Comparison of ENCODE assay signal across 11 cellular contexts in genomic region chr19:47093254-47093653, GRCh38. TPM values are rescaled to one million over a fixed set of nuclear protein-coding genes. Genes with fewer than 3 reads are reported as not detected.
A peak's percentile ranks its signal among the peaks of the same experiment; 100 is the strongest.
DNase-seq lines count a peak whose midpoint lies in the region; ATAC-seq and TF ChIP-seq lines count a peak whose summit lies in the region.
"Had no signal": no experiment of that assay in that cellular context is flagged by ENCODE, and none has a peak within 500 bp of the region (broad histone marks: within the 10 kb centered on the region; RNA-seq: fewer than 3 reads in every experiment).

No MANE protein-coding gene starts in this region.

- no peak overlapping the region for H3K4me3 ChIP-seq in CD4-positive, CD25-positive, alpha-beta regulatory T cell (ENCODE audit: low read depth, low read length)
- H3K4me3 ChIP-seq in HEK293 (ENCODE audit: low read depth, low read length) (no peak overlapping the region), aorta (ENCODE audit: low read length in 2 of 2) (no peak overlapping the region)
- H3K4me3 ChIP-seq: heart left ventricle had no signal

- DNase-seq in CD4-positive, CD25-positive, alpha-beta regulatory T cell: no peak
- no peak for DNase-seq in central memory CD8-positive, alpha-beta T cell (ENCODE audit: low spot score in 2 of 2)
- DNase-seq in natural killer cell treated with Interleukin-12 subunit alpha and Interleukin-12 subunit beta and Interleukin-15 and Interleukin-18, amount 100 ng/mL, for 72 hours (ENCODE audit: low spot score): no peak
- DNase-seq in aorta: no peak
- no peak for DNase-seq in stimulated activated CD4-positive, alpha-beta T cell treated with anti-CD3 and anti-CD28 coated beads, Interleukin-1b, Interleukin-23, amount 100 ng/mL, for 48 hours
- DNase-seq: central memory CD4-positive, alpha-beta T cell; NCI-H2171 had no signal

- TF ChIP-seq CTCF in HEK293 (tag by site-specific recombination; IDR thresholded peaks at IDR 0.05): no peak

- WGBS in aorta, 2 donors: 61 to 63% methylated on average over 5 of the region's 5 CpGs

- H3K27ac Mint-ChIP-seq in CD4-positive, CD25-positive, alpha-beta regulatory T cell: peak overlapping the region in 2 of 3 donors; percentile 92 to 99
- peak overlapping the region; percentile 96 for H3K27ac Mint-ChIP-seq in central memory CD8-positive, alpha-beta T cell (ENCODE audit: low read depth)
- peak overlapping the region; percentile 100 for H3K27ac Mint-ChIP-seq in natural killer cell treated with Interleukin-12 subunit alpha and Interleukin-12 subunit beta and Interleukin-15 and Interleukin-18, amount 100 ng/mL, for 72 hours

- POLR2A ChIA-PET in HEK293 (lab: Yijun Ruan, JAX): interaction anchor here (3.1 kb wide), 1 partner anchor 20 kb away, joined by 10 read pairs; the partner anchor contains the start of gene ZC3H4

- H3K9me3 Mint-ChIP-seq in CD4-positive, CD25-positive, alpha-beta regulatory T cell: no peaks in the 10 kb centered on the region
- no peaks in the 10 kb centered on the region for H3K9me3 Mint-ChIP-seq in central memory CD8-positive, alpha-beta T cell
- no peaks in the 10 kb centered on the region for H3K9me3 Mint-ChIP-seq in natural killer cell treated with Interleukin-12 subunit alpha and Interleukin-12 subunit beta and Interleukin-15 and Interleukin-18, amount 100 ng/mL, for 72 hours

- peaks cover 0 to 55% (median 26%) of the 10 kb centered on the region in 4 donors for H3K4me1 Mint-ChIP-seq in CD4-positive, CD25-positive, alpha-beta regulatory T cell
- H3K4me1 Mint-ChIP-seq in central memory CD8-positive, alpha-beta T cell: peaks cover 30% of the 10 kb centered on the region
- peaks cover 57 to 59% of the 10 kb centered on the region in 2 donors for H3K4me1 Mint-ChIP-seq in natural killer cell treated with Interleukin-12 subunit alpha and Interleukin-12 subunit beta and Interleukin-15 and Interleukin-18, amount 100 ng/mL, for 72 hours (ENCODE audit: low read depth in 2 of 2)

- intact Hi-C loops in aorta (cut with DNase I): no loop called here

- no peak overlapping the region for H3K27ac ChIP-seq in CD4-positive, CD25-positive, alpha-beta regulatory T cell (ENCODE audit: insufficient read depth, low read length, poor library complexity, severe bottlenecking)
- peak overlapping the region; percentile 46; the same call in 1 of the 2 replicates for H3K27ac ChIP-seq in HEK293 (ENCODE audit: extremely low read depth, low read depth, low read length)
- H3K27ac ChIP-seq in aorta (ENCODE audit: low read depth in 1 of 2, low read length in 2 of 2): no peak overlapping the region

- H3K27me3 Mint-ChIP-seq in CD4-positive, CD25-positive, alpha-beta regulatory T cell: no peaks in the 10 kb centered on the region
- no peaks in the 10 kb centered on the region for H3K27me3 Mint-ChIP-seq in central memory CD8-positive, alpha-beta T cell
- H3K27me3 Mint-ChIP-seq in natural killer cell treated with Interleukin-12 subunit alpha and Interleukin-12 subunit beta and Interleukin-15 and Interleukin-18, amount 100 ng/mL, for 72 hours: no peaks in the 10 kb centered on the region

- H3K4me1 ChIP-seq in CD4-positive, CD25-positive, alpha-beta regulatory T cell (ENCODE audit: control insufficient read depth, insufficient read depth, low read length, poor library complexity, severe bottlenecking): peaks cover 35% of the 10 kb centered on the region
- no peaks in the 10 kb centered on the region for H3K4me1 ChIP-seq in HEK293 (ENCODE audit: control insufficient read depth, insufficient read depth, low read length)
- no peaks in the 10 kb centered on the region for H3K4me1 ChIP-seq in aorta (ENCODE audit: control insufficient read depth in 1 of 2, insufficient read depth in 2 of 2, low read length in 2 of 2)

- H3K9me3 ChIP-seq in CD4-positive, CD25-positive, alpha-beta regulatory T cell (ENCODE audit: control insufficient read depth in 2 of 2, low read length in 2 of 2): no peaks in the 10 kb centered on the region
- H3K9me3 ChIP-seq in HEK293 (ENCODE audit: control insufficient read depth, insufficient read depth, low read depth, low read length) (no peaks in the 10 kb centered on the region), aorta (ENCODE audit: control insufficient read depth, low read length) (no peaks in the 10 kb centered on the region)
- H3K9me3 ChIP-seq: heart left ventricle had no signal

- H3K36me3 Mint-ChIP-seq in CD4-positive, CD25-positive, alpha-beta regulatory T cell: peaks cover 39% of the 10 kb centered on the region
- H3K36me3 Mint-ChIP-seq in central memory CD8-positive, alpha-beta T cell (ENCODE audit: insufficient read depth): peaks cover 33% of the 10 kb centered on the region
- peaks cover 25% of the 10 kb centered on the region for H3K36me3 Mint-ChIP-seq in natural killer cell treated with Interleukin-12 subunit alpha and Interleukin-12 subunit beta and Interleukin-15 and Interleukin-18, amount 100 ng/mL, for 72 hours

- H3K27me3 ChIP-seq in CD4-positive, CD25-positive, alpha-beta regulatory T cell (ENCODE audit: control insufficient read depth, insufficient read depth, low read length): no peaks in the 10 kb centered on the region
- H3K27me3 ChIP-seq in aorta (ENCODE audit: control insufficient read depth in 1 of 2, insufficient read depth in 2 of 2, low read length in 1 of 2): no peaks in the 10 kb centered on the region
- H3K27me3 ChIP-seq: heart left ventricle had no signal

- peak overlapping the region in 1 of 4 donors; percentile 49 for H3K4me3 Mint-ChIP-seq in CD4-positive, CD25-positive, alpha-beta regulatory T cell
- no peak overlapping the region for H3K4me3 Mint-ChIP-seq in central memory CD8-positive, alpha-beta T cell
- peak overlapping the region; percentile 100 for H3K4me3 Mint-ChIP-seq in natural killer cell treated with Interleukin-12 subunit alpha and Interleukin-12 subunit beta and Interleukin-15 and Interleukin-18, amount 100 ng/mL, for 72 hours

- peaks cover 37% of the 10 kb centered on the region for H3K36me3 ChIP-seq in CD4-positive, CD25-positive, alpha-beta regulatory T cell (ENCODE audit: control insufficient read depth, insufficient read depth, low read length)
- H3K36me3 ChIP-seq in HEK293 (ENCODE audit: control insufficient read depth in 2 of 2, insufficient read depth in 1 of 2, low read length in 2 of 2): peaks cover 54 to 90% of the 10 kb centered on the region in 2 experiments
- no peaks in the 10 kb centered on the region for H3K36me3 ChIP-seq in aorta (ENCODE audit: control insufficient read depth in 1 of 2, insufficient read depth in 2 of 2, low read length in 1 of 2)

- ATAC-seq in CD4-positive, CD25-positive, alpha-beta regulatory T cell (ENCODE audit: low read depth in 2 of 2): no peak
- no peak for ATAC-seq in central memory CD8-positive, alpha-beta T cell (replicated peaks; ENCODE audit: extremely low read depth, poor library complexity, severe bottlenecking)
- ATAC-seq in natural killer cell treated with Interleukin-12 subunit alpha and Interleukin-12 subunit beta and Interleukin-15 and Interleukin-18, amount 100 ng/mL, for 72 hours: peak in 1 of 2 donors; percentile 4
- ATAC-seq in GM19328 (IDR thresholded peaks at IDR 0.05; ENCODE audit: unreplicated experiment) (no peak), aorta (ENCODE audit: low FRiP score) (no peak), GM18505 (IDR thresholded peaks at IDR 0.05; ENCODE audit: unreplicated experiment) (no peak)
- ATAC-seq: heart left ventricle had no signal

- no peak for TF ChIP-seq POLR2A in GM18505 (IDR thresholded peaks at IDR 0.05; ENCODE audit: borderline replicate concordance, extremely low read depth, insufficient read depth, insufficient read length)

- CTCF ChIA-PET in HEK293 (lab: Yijun Ruan, JAX): no interaction called here

TF ChIP-seq in HEK293, 187 proteins besides CTCF, POLR2A, EP300 and RAD21:
- TF ChIP-seq SALL2 (tag by site-specific recombination; IDR thresholded peaks at IDR 0.05; ENCODE audit: borderline replicate concordance) (no peak), ZNF544 (tag by site-specific recombination; IDR thresholded peaks at IDR 0.05) (no peak), ZNF791 (tag by site-specific recombination; IDR thresholded peaks at IDR 0.05) (no peak), ZNF140 (tag by site-specific recombination; IDR thresholded peaks at IDR 0.05) (no peak), ZBTB6 (tag by site-specific recombination; IDR thresholded peaks at IDR 0.05) (no peak)

RNA-seq across cellular contexts. Expression of gene ZC3H4, which starts 20.3 kb away (rescaled TPM):
- total RNA-seq in CD4-positive, CD25-positive, alpha-beta regulatory T cell: 84.7 TPM
- polyA plus RNA-seq in CD4-positive, CD25-positive, alpha-beta regulatory T cell: under 1 TPM; 0.58 to 0.84 (median 0.69) TPM
- 100 to 1,000 TPM; 150 to 169 TPM for total RNA-seq in natural killer cell treated with Interleukin-12 subunit alpha and Interleukin-12 subunit beta and Interleukin-15 and Interleukin-18, amount 100 ng/mL, for 72 hours
- total RNA-seq in aorta: 10 to 100 TPM; 33.9 to 34.6 TPM
- polyA plus RNA-seq in aorta: 10 to 100 TPM in 1 of 2 donors, 1 to 10 TPM in 1; 5.7 to 10.4 TPM

RNA-seq across cellular contexts. Expression of gene SAE1, which starts 37.4 kb away (rescaled TPM):
- 45.5 TPM for total RNA-seq in CD4-positive, CD25-positive, alpha-beta regulatory T cell
- polyA plus RNA-seq in CD4-positive, CD25-positive, alpha-beta regulatory T cell: 100 to 1,000 TPM; 106 to 127 (median 115) TPM
- 100 to 1,000 TPM in 1 of 2 donors, 10 to 100 TPM in 1; 95.6 to 158 TPM for total RNA-seq in natural killer cell treated with Interleukin-12 subunit alpha and Interleukin-12 subunit beta and Interleukin-15 and Interleukin-18, amount 100 ng/mL, for 72 hours
- 10 to 100 TPM; 44.5 to 64.9 TPM for total RNA-seq in aorta
- polyA plus RNA-seq in aorta: 10 to 100 TPM; 49.5 to 59.0 TPM

RNA-seq across cellular contexts. Expression of gene TMEM160, which starts 44.8 kb away (rescaled TPM):
- 27.4 TPM for total RNA-seq in CD4-positive, CD25-positive, alpha-beta regulatory T cell
- polyA plus RNA-seq in CD4-positive, CD25-positive, alpha-beta regulatory T cell: 100 to 1,000 TPM; 101 to 160 (median 144) TPM
- total RNA-seq in natural killer cell treated with Interleukin-12 subunit alpha and Interleukin-12 subunit beta and Interleukin-15 and Interleukin-18, amount 100 ng/mL, for 72 hours: 10 to 100 TPM; 35.0 to 62.7 TPM
- 10 to 100 TPM; 20.6 to 25.6 TPM for total RNA-seq in aorta
- polyA plus RNA-seq in aorta: 10 to 100 TPM in 1 of 2 donors, 1 to 10 TPM in 1; 2.5 to 17.8 TPM
